In the genomic region with DNA sequence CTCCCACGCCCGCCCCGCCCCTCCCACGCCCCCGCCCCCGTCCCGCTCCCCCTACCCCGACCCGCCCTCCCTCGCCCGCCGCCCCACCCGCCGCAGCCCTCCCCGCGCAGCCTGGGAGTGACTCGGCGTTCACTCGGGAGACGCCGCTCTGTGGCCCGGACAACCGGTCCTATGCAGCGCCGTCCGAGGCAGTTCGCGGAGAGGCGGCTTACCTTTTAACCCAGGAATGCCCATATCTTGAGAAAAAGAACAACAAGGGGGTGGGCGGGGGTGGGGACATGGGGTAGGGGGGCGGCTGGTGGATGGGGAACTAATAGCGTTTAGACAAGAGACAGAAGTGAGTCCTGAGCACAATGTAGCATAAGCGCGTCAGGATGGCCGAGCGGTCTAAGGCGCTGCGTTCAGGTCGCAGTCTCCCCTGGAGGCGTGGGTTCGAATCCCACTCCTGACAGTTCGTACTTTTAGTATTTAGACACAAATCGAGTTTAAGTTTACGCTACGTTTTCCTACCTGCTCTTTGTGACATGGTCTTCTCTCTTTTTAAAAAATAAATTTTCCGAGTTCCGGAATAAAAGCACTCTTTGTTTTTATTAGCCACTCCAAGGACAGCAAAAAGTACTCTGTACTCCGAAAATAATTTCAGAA, we compare ENCODE assay signal across 8 cellular contexts. TPM values are rescaled to one million over a fixed set of nuclear protein-coding genes. Genes with fewer than 3 reads are reported as not detected.
A peak's percentile ranks its signal among the peaks of the same experiment; 100 is the strongest.
DNase-seq lines count a peak whose midpoint lies in the region; ATAC-seq, FAIRE-seq and TF ChIP-seq lines count a peak whose summit lies in the region.

No MANE protein-coding gene starts in this region.

- DNase-seq in H54 (ENCODE audit: insufficient read length, low spot score) (peak; percentile 70), LoVo (ENCODE audit: low spot score) (peak; percentile 77), SJCRH30 (peak; percentile 81 to 83), nucleus accumbens (lab: John Stamatoyannopoulos, UW) (peak in 55 of 56 donors; percentile 29 to 95 (median 85)), suprapubic skin (ENCODE audit: low spot score in 2 of 2) (peak; percentile 91 to 94)
- DNase-seq in activated naive CD4-positive, alpha-beta T cell treated with Interleukin-2 at 50 U/mL for 16 hours = peak; percentile 82

- TF ChIP-seq EP300 in gastroesophageal sphincter (IDR thresholded peaks at IDR 0.05) (no peak), suprapubic skin (IDR thresholded peaks at IDR 0.05) (no peak)

- H3K36me3 ChIP-seq in ES-I3 (ENCODE audit: insufficient read depth, low read length) = no peaks in the 10 kb centered on the region
- no peaks in the 10 kb centered on the region for H3K36me3 ChIP-seq in SJCRH30
- no peaks in the 10 kb centered on the region for H3K36me3 ChIP-seq in gastroesophageal sphincter
- no peaks in the 10 kb centered on the region for H3K36me3 ChIP-seq in suprapubic skin

- WGBS in gastroesophageal sphincter (ENCODE audit: low coverage in 1 of 2), 2 donors = 0 to 1% methylated on average over 11 to 17 of the region's 48 CpGs
- WGBS in suprapubic skin = under 1% methylated on average over 36 of the region's 48 CpGs

- H3K4me1 ChIP-seq in ES-I3 (ENCODE audit: insufficient read depth, low read length) (0 out of 2 replicates have a peak, but pooled peaks cover 3% of the 10 kb centered on the region), SJCRH30 (no peaks in the 10 kb centered on the region; the same call in 1 of the 2 replicates), gastroesophageal sphincter (peaks cover 0 to 25% (median 0%) of the 10 kb centered on the region in 3 donors), suprapubic skin (peaks cover 29% of the 10 kb centered on the region)

- no peak for FAIRE-seq in H54 (lab: Jason Lieb, UNC)

- peak overlapping the region; percentile 62 for H3K4me3 ChIP-seq in SJCRH30
- H3K4me3 ChIP-seq in gastroesophageal sphincter = peak overlapping the region; percentile 50 to 67
- peak overlapping the region; percentile 66 for H3K4me3 ChIP-seq in suprapubic skin

- H3K27me3 ChIP-seq in SJCRH30 (no peaks in the 10 kb centered on the region), gastroesophageal sphincter (no peaks in the 10 kb centered on the region), suprapubic skin (no peaks in the 10 kb centered on the region)

- peak; percentile 91 for ATAC-seq in gastroesophageal sphincter

- peak; percentile 61; the same call in 1 of the 2 replicates for TF ChIP-seq POLR2A in H54 (IDR thresholded peaks at IDR 0.05; ENCODE audit: low read depth, low read length)
- peak in 1 of 2 donors; percentile 39 for TF ChIP-seq POLR2A in gastroesophageal sphincter (IDR thresholded peaks at IDR 0.05)
- TF ChIP-seq POLR2A in suprapubic skin (IDR thresholded peaks at IDR 0.05) = no peak

- H3K9me3 ChIP-seq in ES-I3 (ENCODE audit: control insufficient read depth, insufficient read depth, low read length) (no peaks in the 10 kb centered on the region), SJCRH30 (replicated peaks) (no peaks in the 10 kb centered on the region), gastroesophageal sphincter (no peaks in the 10 kb centered on the region), suprapubic skin (no peaks in the 10 kb centered on the region)

- peak in 2 of 4 experiments; percentile 39 to 51 for TF ChIP-seq CTCF in gastroesophageal sphincter (IDR thresholded peaks at IDR 0.05)
- no peak for TF ChIP-seq CTCF in suprapubic skin (IDR thresholded peaks at IDR 0.05)

- H3K9ac ChIP-seq in ES-I3 (ENCODE audit: low read depth, low read length) = peak overlapping the region; percentile 99

- H3K27ac ChIP-seq in SJCRH30 (no peak overlapping the region), gastroesophageal sphincter (peak overlapping the region; percentile 90 to 98 (median 97)), suprapubic skin (peak overlapping the region; percentile 97)

RNA-seq across cellular contexts. Expression of a gene that starts 17.2 kb away (rescaled TPM):
- 52.2 and 53.8 TPM in 2 replicates for total RNA-seq in SJCRH30 (2014; rRNA removed; shearing (Covaris generic))
- total RNA-seq in gastroesophageal sphincter (100 to 1,000 TPM in 1 of 4 donors, 10 to 100 TPM in 3; 80.5 to 121 (median 91.6) TPM), suprapubic skin (10 to 100 TPM; 25.2 to 48.5 (median 34.5) TPM)

RNA-seq across cellular contexts. Expression of a gene that starts 20.9 kb away (rescaled TPM):
- total RNA-seq in SJCRH30 (2014; rRNA removed; shearing (Covaris generic)) = 0.04 TPM in 1 of 2 replicates, not detected in the other
- not detected for total RNA-seq in gastroesophageal sphincter
- not detected for total RNA-seq in suprapubic skin
